ENCODE assay signal across 11 cellular contexts in the genomic region with DNA sequence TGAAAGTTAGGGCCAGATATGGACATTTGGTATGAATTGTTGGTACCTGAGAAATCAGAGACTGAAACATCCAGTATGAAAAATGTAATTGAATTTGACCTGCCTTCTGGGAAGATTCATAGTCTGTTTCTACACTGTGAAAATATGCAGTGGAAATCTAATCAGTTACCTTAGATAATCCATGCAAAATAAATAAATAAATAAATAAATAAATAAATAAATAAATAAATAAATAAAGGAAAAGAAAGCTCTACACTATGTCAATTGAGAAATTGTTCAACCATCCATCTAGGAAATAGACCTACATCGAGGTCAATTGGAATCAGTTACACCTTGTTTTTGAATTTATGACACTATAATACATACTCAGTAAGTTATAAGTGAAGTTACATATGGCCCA.
"Had no signal": no experiment of that assay in that cellular context is flagged by ENCODE, and none has a peak within 500 bp of the region (broad histone marks: within the 10 kb centered on the region; RNA-seq: fewer than 3 reads in every experiment).

No MANE protein-coding gene starts in this region.

- H3K27ac ChIP-seq: GM23248 had no signal

- H3K9me3 ChIP-seq: HAP-1 had no signal

- H3K4me2 ChIP-seq: GM23338 had no signal

- ATAC-seq: GM23338, HCT116 had no signal

- DNase-seq: GM23248, GOT3, H7, H9, HCEC 1CT, HFFc6 had no signal

- H3K4me3 ChIP-seq: GM23248, GM23338, HAP-1 had no signal

- H3K36me3 ChIP-seq: HAP-1 had no signal

- FAIRE-seq: H1, H54 had no signal
